In genomic region chr5:1386274-1386717, GRCh38 we compare ENCODE assay signal across 8 cellular contexts. TPM values are rescaled to one million over a fixed set of nuclear protein-coding genes. Genes with fewer than 3 reads are reported as not detected.
DNase-seq lines count a peak whose midpoint lies in the region; ATAC-seq and TF ChIP-seq lines count a peak whose summit lies in the region.

No MANE protein-coding gene starts in this region.

- H3K36me3 Mint-ChIP-seq in neural progenitor cell = no peaks in the 10 kb centered on the region

- H3K36me3 ChIP-seq in neural progenitor cell (no peaks in the 10 kb centered on the region), stomach smooth muscle (ENCODE audit: control insufficient read depth in 2 of 2, insufficient read depth in 2 of 2, low read length in 2 of 2) (no peaks in the 10 kb centered on the region)

- H3K9me3 Mint-ChIP-seq in neural progenitor cell = peaks cover 3% of the 10 kb centered on the region

- H4K20me1 ChIP-seq in neural progenitor cell (ENCODE audit: low read depth) = no peaks in the 10 kb centered on the region

- H3K9me3 ChIP-seq in neural progenitor cell (ENCODE audit: low read depth) (no peaks in the 10 kb centered on the region), stomach smooth muscle (ENCODE audit: control insufficient read depth in 2 of 2, low read length in 2 of 2) (no peaks in the 10 kb centered on the region)

- DNase-seq in NCI-H2081 (lab: John Stamatoyannopoulos, UW) = peak; percentile 38 to 68
- DNase-seq in NCI-H2081 treated with DMSO at 0.1 percent for 48 hours (lab: John Stamatoyannopoulos, UW) = no peak
- DNase-seq in NCI-H774 (lab: John Stamatoyannopoulos, UW) = peak; percentile 82
- DNase-seq in activated T-cell treated with anti-CD3 and anti-CD28 coated beads, Interleukin-2, amount 50 U/mL, for 48 hours = peak; percentile 67 to 75
- peak; percentile 23 for DNase-seq in fibroblast of the aortic adventitia (ENCODE audit: low read depth)
- DNase-seq in neural progenitor cell (ENCODE audit: low spot score) = peak; percentile 77

- TF ChIP-seq CTCF in fibroblast of the aortic adventitia (IDR thresholded peaks at IDR 0.05; ENCODE audit: insufficient read depth, low read length) = no peak
- TF ChIP-seq CTCF in neural progenitor cell (IDR thresholded peaks at IDR 0.05) = no peak

- no peaks in the 10 kb centered on the region for H3F3A ChIP-seq in neural progenitor cell (ENCODE audit: low read depth)

- H3K27me3 Mint-ChIP-seq in neural progenitor cell (ENCODE audit: insufficient read depth, low read depth) = peaks cover 51% of the 10 kb centered on the region

- H2AFZ ChIP-seq in neural progenitor cell (replicated peaks) = peak overlapping the region; percentile 85

- H3K9ac ChIP-seq in neural progenitor cell (no peak overlapping the region), stomach smooth muscle (ENCODE audit: low read length in 2 of 2) (peak overlapping the region; percentile 36 to 63)

- H3K27ac Mint-ChIP-seq in neural progenitor cell = no peak overlapping the region

- ATAC-seq in HG02981 (IDR thresholded peaks at IDR 0.05; ENCODE audit: unreplicated experiment) = peak; percentile 33

- H3K4me2 ChIP-seq in neural progenitor cell = peak overlapping the region; percentile 97

- no peaks in the 10 kb centered on the region for H3K79me2 ChIP-seq in neural progenitor cell (ENCODE audit: low read depth)

- H3K4me1 ChIP-seq in neural progenitor cell (peaks cover 4% of the 10 kb centered on the region), stomach smooth muscle (ENCODE audit: control insufficient read depth, insufficient read depth, low read length) (peaks cover 13% of the 10 kb centered on the region)

- H3K4me3 ChIP-seq in fibroblast of the aortic adventitia (ENCODE audit: low read depth, low read length) (peak overlapping the region; percentile 65), neural progenitor cell (peak overlapping the region; percentile 67), stomach smooth muscle (ENCODE audit: low read length in 2 of 2) (peak overlapping the region; percentile 80)

- peak overlapping the region; percentile 88 for H3K4me3 Mint-ChIP-seq in neural progenitor cell

- H3K27ac ChIP-seq in neural progenitor cell = no peak overlapping the region
- H3K27ac ChIP-seq in stomach smooth muscle (ENCODE audit: low read length) = no peak overlapping the region

- peaks cover 10% of the 10 kb centered on the region for H3K4me1 Mint-ChIP-seq in neural progenitor cell

- H3K27me3 ChIP-seq in neural progenitor cell (peaks cover 99% of the 10 kb centered on the region), stomach smooth muscle (ENCODE audit: control insufficient read depth in 1 of 2, insufficient read depth in 2 of 2, low read length in 2 of 2) (peaks cover 17 to 30% of the 10 kb centered on the region in 2 donors)

RNA-seq across cellular contexts. Expression of gene CLPTM1L, which starts 41.4 kb away (rescaled TPM):
- total RNA-seq in fibroblast of the aortic adventitia (ENCODE audit: low replicate concordance) = 60.8 and 108 TPM in 2 replicates
- 74.8 and 79.9 TPM in 2 replicates for total RNA-seq in neural progenitor cell (ENCODE audit: low replicate concordance)

RNA-seq across cellular contexts. Expression of gene SLC6A3, which starts 58.9 kb away (rescaled TPM):
- total RNA-seq in fibroblast of the aortic adventitia (ENCODE audit: low replicate concordance) (not detected in 2 replicates), neural progenitor cell (ENCODE audit: low replicate concordance) (0.19 and 0.32 TPM in 2 replicates)
